ENCODE assay signal across 9 cellular contexts in genomic region chr22:50481440-50482106, GRCh38. TPM values are rescaled to one million over a fixed set of nuclear protein-coding genes. Genes with fewer than 3 reads are reported as not detected.
DNase-seq lines count a peak whose midpoint lies in the region; ATAC-seq and TF ChIP-seq lines count a peak whose summit lies in the region.
"Had no signal": no experiment of that assay in that cellular context is flagged by ENCODE, and none has a peak within 500 bp of the region (broad histone marks: within the 10 kb centered on the region; RNA-seq: fewer than 3 reads in every experiment).

Gene ADM2, plus strand, starts transcription at chr22:50481543. Its CDS starts 305 bp downstream, at chr22:50481848.

- no peaks in the 10 kb centered on the region for H3K9me3 Mint-ChIP-seq in effector memory CD8-positive, alpha-beta T cell
- no peaks in the 10 kb centered on the region for H3K9me3 Mint-ChIP-seq in natural killer cell treated with Interleukin-12 subunit alpha and Interleukin-12 subunit beta and Interleukin-15 and Interleukin-18, amount 100 ng/mL, for 72 hours

- intact Hi-C loops in upper lobe of right lung (cut with DNase I): no loop called here

- no peak for DNase-seq in HL-60 (ENCODE audit: low read depth in 1 of 2, low spot score in 1 of 2)
- DNase-seq in activated CD4-positive, alpha-beta T cell treated with anti-CD3 and anti-CD28 coated beads, Interleukin-2, amount 50 U/mL, for 1 hour: peak; percentile 64
- DNase-seq in effector memory CD8-positive, alpha-beta T cell: peak; percentile 42 to 56 (median 46)
- peak; percentile 81 for DNase-seq in natural killer cell treated with Interleukin-12 subunit alpha and Interleukin-12 subunit beta and Interleukin-15 and Interleukin-18, amount 100 ng/mL, for 72 hours (ENCODE audit: low spot score)
- DNase-seq in upper lobe of right lung: peak; percentile 77
- DNase-seq in superior temporal gyrus (ENCODE audit: extremely low spot score): no peak
- no peak for DNase-seq in foreskin melanocyte

- H3K9me3 ChIP-seq in upper lobe of right lung: no peaks in the 10 kb centered on the region
- H3K9me3 ChIP-seq: adrenal gland had no signal

- TF ChIP-seq CTCF in HL-60 (IDR thresholded peaks at IDR 0.05; ENCODE audit: insufficient read depth, low read length) (no peak), upper lobe of right lung (IDR thresholded peaks at IDR 0.05) (no peak)

- no peak within 1 kb of the TSS for H3K27ac ChIP-seq in HL-60 (replicated peaks)
- no peak within 1 kb of the TSS for H3K27ac ChIP-seq in upper lobe of right lung
- H3K27ac ChIP-seq: adrenal gland had no signal

- peaks cover 6 to 19% of the 10 kb centered on the region in 2 donors for H3K27me3 Mint-ChIP-seq in effector memory CD8-positive, alpha-beta T cell
- H3K27me3 Mint-ChIP-seq in natural killer cell treated with Interleukin-12 subunit alpha and Interleukin-12 subunit beta and Interleukin-15 and Interleukin-18, amount 100 ng/mL, for 72 hours: peaks cover 0 to 3% of the 10 kb centered on the region in 2 donors

- H3K36me3 Mint-ChIP-seq in effector memory CD8-positive, alpha-beta T cell (ENCODE audit: insufficient read depth): peaks cover 5% of the 10 kb centered on the region
- no peaks in the 10 kb centered on the region for H3K36me3 Mint-ChIP-seq in natural killer cell treated with Interleukin-12 subunit alpha and Interleukin-12 subunit beta and Interleukin-15 and Interleukin-18, amount 100 ng/mL, for 72 hours

- H3K27me3 ChIP-seq in HL-60 (ENCODE audit: insufficient read depth, poor library complexity, severe bottlenecking) (peaks cover 25% of the 10 kb centered on the region), upper lobe of right lung (peaks cover 31% of the 10 kb centered on the region)

- peak; percentile 85 for ATAC-seq in effector memory CD8-positive, alpha-beta T cell (replicated peaks)
- ATAC-seq in natural killer cell treated with Interleukin-12 subunit alpha and Interleukin-12 subunit beta and Interleukin-15 and Interleukin-18, amount 100 ng/mL, for 72 hours: peak; percentile 79 to 89
- peak; percentile 66 for ATAC-seq in upper lobe of right lung
- no peak for ATAC-seq in HG03439 (IDR thresholded peaks at IDR 0.05; ENCODE audit: unreplicated experiment)

- H3K27ac Mint-ChIP-seq in effector memory CD8-positive, alpha-beta T cell: no peak within 1 kb of the TSS
- H3K27ac Mint-ChIP-seq in natural killer cell treated with Interleukin-12 subunit alpha and Interleukin-12 subunit beta and Interleukin-15 and Interleukin-18, amount 100 ng/mL, for 72 hours: peak within 1 kb of the TSS in 1 of 2 donors; percentile 18

- H3K4me3 ChIP-seq in HL-60 (replicated peaks; ENCODE audit: insufficient read depth, low read length): peak within 1 kb of the TSS; percentile 35
- H3K4me3 ChIP-seq in upper lobe of right lung: peak within 1 kb of the TSS; percentile 54

- H3K4me1 ChIP-seq in upper lobe of right lung: peaks cover 6% of the 10 kb centered on the region

- no peaks in the 10 kb centered on the region for H3K36me3 ChIP-seq in upper lobe of right lung
- H3K36me3 ChIP-seq: adrenal gland had no signal

- peaks cover 0 to 6% of the 10 kb centered on the region in 2 donors for H3K4me1 Mint-ChIP-seq in effector memory CD8-positive, alpha-beta T cell (ENCODE audit: low read depth in 2 of 2)
- peaks cover 3% of the 10 kb centered on the region in 2 donors for H3K4me1 Mint-ChIP-seq in natural killer cell treated with Interleukin-12 subunit alpha and Interleukin-12 subunit beta and Interleukin-15 and Interleukin-18, amount 100 ng/mL, for 72 hours (ENCODE audit: low read depth in 2 of 2)

- peak within 1 kb of the TSS; percentile 72 to 75 for H3K4me3 Mint-ChIP-seq in effector memory CD8-positive, alpha-beta T cell
- H3K4me3 Mint-ChIP-seq in natural killer cell treated with Interleukin-12 subunit alpha and Interleukin-12 subunit beta and Interleukin-15 and Interleukin-18, amount 100 ng/mL, for 72 hours: peak within 1 kb of the TSS; percentile 65

RNA-seq across cellular contexts. Expression of gene ADM2, which starts in this region (rescaled TPM):
- 1 to 10 TPM; 2.6 to 6.7 TPM for total RNA-seq in natural killer cell treated with Interleukin-12 subunit alpha and Interleukin-12 subunit beta and Interleukin-15 and Interleukin-18, amount 100 ng/mL, for 72 hours
- total RNA-seq in upper lobe of right lung: 2.6 TPM

Comparison
In these comparisons a context has a peak if more than half of its experiments do, and no peak if none do; other contexts are left out.
1. DNase-seq: peak in activated CD4-positive, alpha-beta T cell treated with anti-CD3 and anti-CD28 coated beads, Interleukin-2, amount 50 U/mL, for 1 hour (single experiment), effector memory CD8-positive, alpha-beta T cell (3 of 3), natural killer cell treated with Interleukin-12 subunit alpha and Interleukin-12 subunit beta and Interleukin-15 and Interleukin-18, amount 100 ng/mL, for 72 hours (single experiment) and upper lobe of right lung (single experiment); none in HL-60 (0 of 2), superior temporal gyrus (single experiment) and foreskin melanocyte (single experiment).